11 cellular contexts compared by ENCODE assay signal in the genomic region with DNA sequence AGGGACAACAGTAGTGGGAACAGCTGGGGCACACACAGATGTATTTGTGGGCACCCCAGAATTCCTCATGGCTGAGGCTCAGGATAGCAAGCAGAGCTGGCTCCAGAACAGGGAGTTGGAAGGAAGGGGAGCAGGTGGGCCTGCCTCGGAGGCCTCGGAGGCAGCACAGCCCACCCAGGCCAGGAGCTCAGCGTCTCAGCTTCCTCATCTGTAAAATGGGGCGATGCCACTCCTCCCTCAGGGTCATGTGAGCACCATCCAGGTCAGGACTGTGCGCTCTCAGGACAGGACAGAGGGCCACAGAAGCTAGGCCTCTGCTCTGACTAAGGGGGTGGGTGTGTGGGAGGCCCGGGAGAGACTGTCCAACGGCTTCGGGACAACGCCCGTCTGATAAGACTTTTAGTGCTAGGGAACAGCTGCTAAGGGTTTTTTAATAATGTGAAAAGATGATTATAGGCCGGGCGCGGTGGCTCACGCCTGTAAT.
DNase-seq lines count a peak whose midpoint lies in the region; ATAC-seq and TF ChIP-seq lines count a peak whose summit lies in the region.
"Had no signal": no experiment of that assay in that cellular context is flagged by ENCODE, and none has a peak within 500 bp of the region (broad histone marks: within the 10 kb centered on the region; RNA-seq: fewer than 3 reads in every experiment).

No MANE protein-coding gene starts in this region.

- no peak for DNase-seq in activated naive CD4-positive, alpha-beta T cell treated with anti-CD3 and anti-CD28 coated beads, Interleukin-2, amount 10 ng/mL, durations not matched to agents 7 days and 5 days
- DNase-seq in activated naive CD4-positive, alpha-beta T cell treated with anti-CD3 and anti-CD28 coated beads, Interleukin-2, amount 50 U/mL, for 72 hours (ENCODE audit: low spot score in 2 of 2): no peak
- DNase-seq in dorsolateral prefrontal cortex (peak in 6 of 10 donors; percentile 1 to 29 (median 24)), uterus (peak; percentile 25 to 44)
- no peak for DNase-seq in naive thymus-derived CD8-positive, alpha-beta T cell
- no peak for DNase-seq in stimulated activated CD4-positive, alpha-beta T cell treated with anti-CD3 and anti-CD28 coated beads, Interleukin-15, amount 100 ng/mL, for 24 hours
- DNase-seq: NCI-H1694 treated with DMSO at 0.1 percent for 48 hours had no signal

- H3K36me3 Mint-ChIP-seq in activated naive CD4-positive, alpha-beta T cell treated with anti-CD3 and anti-CD28 coated beads, Interleukin-2, amount 10 ng/mL, durations not matched to agents 7 days and 5 days: peaks cover 19% of the 10 kb centered on the region
- H3K36me3 Mint-ChIP-seq in activated naive CD4-positive, alpha-beta T cell treated with anti-CD3 and anti-CD28 coated beads, Interleukin-2, amount 50 U/mL, for 72 hours: peaks cover 6 to 7% of the 10 kb centered on the region in 2 donors
- no peaks in the 10 kb centered on the region for H3K36me3 Mint-ChIP-seq in naive thymus-derived CD8-positive, alpha-beta T cell

- ATAC-seq in activated naive CD4-positive, alpha-beta T cell treated with anti-CD3 and anti-CD28 coated beads, Interleukin-2, amount 50 U/mL, for 72 hours: no peak
- no peak for ATAC-seq in naive thymus-derived CD8-positive, alpha-beta T cell
- no peak for ATAC-seq in GM21825 (IDR thresholded peaks at IDR 0.05; ENCODE audit: unreplicated experiment)
- no peak for ATAC-seq in GM19452 (IDR thresholded peaks at IDR 0.05; ENCODE audit: unreplicated experiment)
- ATAC-seq: Panc1 had no signal

- CTCF ChIA-PET in activated naive CD4-positive, alpha-beta T cell treated with anti-CD3 and anti-CD28 coated beads, Interleukin-2, amount 10 ng/mL, durations not matched to agents 7 days and 5 days (lab: Charles Lee): interaction anchor here (0.8 to 1.7 kb wide), 6 partner anchors 23 to 152 kb away, joined by 3 to 7 read pairs (median 4); no protein-coding TSS in a partner anchor

- no peaks in the 10 kb centered on the region for H3K9me3 Mint-ChIP-seq in activated naive CD4-positive, alpha-beta T cell treated with anti-CD3 and anti-CD28 coated beads, Interleukin-2, amount 10 ng/mL, durations not matched to agents 7 days and 5 days
- H3K9me3 Mint-ChIP-seq in activated naive CD4-positive, alpha-beta T cell treated with anti-CD3 and anti-CD28 coated beads, Interleukin-2, amount 50 U/mL, for 72 hours: no peaks in the 10 kb centered on the region
- no peaks in the 10 kb centered on the region for H3K9me3 Mint-ChIP-seq in naive thymus-derived CD8-positive, alpha-beta T cell

- H3K4me1 Mint-ChIP-seq in activated naive CD4-positive, alpha-beta T cell treated with anti-CD3 and anti-CD28 coated beads, Interleukin-2, amount 10 ng/mL, durations not matched to agents 7 days and 5 days: peaks cover 88% of the 10 kb centered on the region
- peaks cover 36 to 85% (median 74%) of the 10 kb centered on the region in 4 donors for H3K4me1 Mint-ChIP-seq in naive thymus-derived CD8-positive, alpha-beta T cell

- H3K27ac ChIP-seq in dorsolateral prefrontal cortex (peak overlapping the region in 19 of 59 donors; percentile 1 to 93 (median 35)), uterus (peak overlapping the region; percentile 31 to 70)

- H3K4me3 ChIP-seq in dorsolateral prefrontal cortex (no peak overlapping the region), uterus (no peak overlapping the region)
- H3K4me3 ChIP-seq: upper lobe of left lung had no signal

- peak overlapping the region; percentile 74 for H3K4me3 Mint-ChIP-seq in activated naive CD4-positive, alpha-beta T cell treated with anti-CD3 and anti-CD28 coated beads, Interleukin-2, amount 10 ng/mL, durations not matched to agents 7 days and 5 days
- peak overlapping the region; percentile 48 to 96 (median 80) for H3K4me3 Mint-ChIP-seq in naive thymus-derived CD8-positive, alpha-beta T cell

- no peak for TF ChIP-seq CTCF in dorsolateral prefrontal cortex (IDR thresholded peaks at IDR 0.05 in 54 of 56, conservative IDR thresholded peaks at IDR 0.05 in 2 of 56; ENCODE audit: low read depth in 1 of 56, partially characterized antibody in 56 of 56)
- no peak for TF ChIP-seq CTCF in uterus (IDR thresholded peaks at IDR 0.05)

- TF ChIP-seq POLR2A in uterus (IDR thresholded peaks at IDR 0.05): no peak

- no peaks in the 10 kb centered on the region for H3K9me3 ChIP-seq in uterus
- H3K9me3 ChIP-seq: upper lobe of left lung had no signal

- peaks cover 7% of the 10 kb centered on the region for H3K27me3 Mint-ChIP-seq in activated naive CD4-positive, alpha-beta T cell treated with anti-CD3 and anti-CD28 coated beads, Interleukin-2, amount 10 ng/mL, durations not matched to agents 7 days and 5 days
- no peaks in the 10 kb centered on the region for H3K27me3 Mint-ChIP-seq in naive thymus-derived CD8-positive, alpha-beta T cell

- peak overlapping the region; percentile 92 for H3K27ac Mint-ChIP-seq in activated naive CD4-positive, alpha-beta T cell treated with anti-CD3 and anti-CD28 coated beads, Interleukin-2, amount 10 ng/mL, durations not matched to agents 7 days and 5 days
- peak overlapping the region in 1 of 2 donors; percentile 81 for H3K27ac Mint-ChIP-seq in activated naive CD4-positive, alpha-beta T cell treated with anti-CD3 and anti-CD28 coated beads, Interleukin-2, amount 50 U/mL, for 72 hours
- H3K27ac Mint-ChIP-seq in naive thymus-derived CD8-positive, alpha-beta T cell: peak overlapping the region; percentile 77 to 99 (median 92)

- no peaks in the 10 kb centered on the region for H3K27me3 ChIP-seq in dorsolateral prefrontal cortex
- H3K27me3 ChIP-seq in uterus: no peaks in the 10 kb centered on the region
- H3K27me3 ChIP-seq: upper lobe of left lung had no signal

- POLR2A ChIA-PET in naive thymus-derived CD8-positive, alpha-beta T cell (lab: Charles Lee): interaction anchor here (0.8 to 11.6 kb wide), 7 partner anchors 9 to 107 kb away, joined by 3 to 98 read pairs (median 17); partner anchors contain the start of gene HDAC4

- intact Hi-C loops in dorsolateral prefrontal cortex (cut with DNase I): loop anchor here in 1 of 2 donors (5.0 kb wide), 1 partner anchor 52 kb away; no protein-coding TSS in a partner anchor
- intact Hi-C loops in uterus (cut with DNase I; ENCODE audit: low total_unique reads): no loop called here

- no peaks in the 10 kb centered on the region for H3K36me3 ChIP-seq in uterus
- H3K36me3 ChIP-seq: upper lobe of left lung had no signal

- no peaks in the 10 kb centered on the region for H3K4me1 ChIP-seq in uterus

Comparison
In these comparisons a context has a peak if more than half of its experiments do, and no peak if none do; other contexts are left out.
1. DNase-seq: peak in dorsolateral prefrontal cortex (6 of 10) and uterus (2 of 2); none in activated naive CD4-positive, alpha-beta T cell treated with anti-CD3 and anti-CD28 coated beads, Interleukin-2, amount 10 ng/mL, durations not matched to agents 7 days and 5 days (single experiment), activated naive CD4-positive, alpha-beta T cell treated with anti-CD3 and anti-CD28 coated beads, Interleukin-2, amount 50 U/mL, for 72 hours (0 of 2), naive thymus-derived CD8-positive, alpha-beta T cell (0 of 10) and stimulated activated CD4-positive, alpha-beta T cell treated with anti-CD3 and anti-CD28 coated beads, Interleukin-15, amount 100 ng/mL, for 24 hours (single experiment).